Comparison of ENCODE assay signal across 8 cellular contexts in the genomic region with DNA sequence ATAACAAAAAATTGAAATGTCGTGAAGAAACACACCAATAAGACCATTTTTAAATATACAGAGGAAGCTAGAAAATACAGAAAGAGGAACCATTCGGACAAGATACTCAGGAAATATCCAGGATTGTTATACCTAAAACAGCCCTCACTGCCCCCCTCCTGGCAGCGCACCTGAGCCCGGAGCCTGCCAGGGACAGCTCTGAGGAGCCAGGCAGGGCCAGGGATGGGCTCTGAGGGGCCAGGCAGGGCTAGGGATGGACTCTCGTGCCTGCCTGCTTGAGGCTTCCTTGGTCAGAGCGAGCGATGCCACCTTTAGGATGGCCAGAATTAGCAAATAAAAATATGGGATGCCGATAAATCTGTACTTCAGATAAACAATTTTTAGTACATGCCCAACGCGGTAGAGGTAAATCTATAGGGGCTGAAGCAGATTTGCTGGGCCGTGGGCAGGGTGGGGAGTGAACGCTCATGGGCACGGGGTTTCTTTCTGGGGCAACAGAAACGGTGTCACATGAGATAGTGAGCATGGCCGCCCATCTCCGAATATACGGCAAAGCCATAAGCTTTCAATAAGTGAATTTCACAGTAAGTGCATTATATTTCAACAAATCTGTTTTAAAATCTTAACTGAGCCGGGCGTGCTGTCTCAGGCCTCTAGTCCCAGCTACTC. TPM values are rescaled to one million over a fixed set of nuclear protein-coding genes. Genes with fewer than 3 reads are reported as not detected.
A peak's percentile ranks its signal among the peaks of the same experiment; 100 is the strongest.
DNase-seq lines count a peak whose midpoint lies in the region; ATAC-seq, FAIRE-seq and TF ChIP-seq lines count a peak whose summit lies in the region.

No MANE protein-coding gene starts in this region.

- ATAC-seq in activated CD8-positive, alpha-beta memory T cell treated with anti-CD3 and anti-CD28 coated beads, Interleukin-2, amount 10 ng/mL, durations not matched to agents 7 days and 5 days, result no peak

- no peaks in the 10 kb centered on the region for H3K27me3 Mint-ChIP-seq in activated CD8-positive, alpha-beta memory T cell treated with anti-CD3 and anti-CD28 coated beads, Interleukin-2, amount 10 ng/mL, durations not matched to agents 7 days and 5 days
- H3K27me3 Mint-ChIP-seq in activated naive CD8-positive, alpha-beta T cell, result no peaks in the 10 kb centered on the region

- TF ChIP-seq CTCF in kidney epithelial cell (IDR thresholded peaks at IDR 0.05; ENCODE audit: insufficient read depth, low read length, poor library complexity, severe bottlenecking), result no peak
- no peak for TF ChIP-seq CTCF in thyroid gland (IDR thresholded peaks at IDR 0.05)
- no peak for TF ChIP-seq CTCF in GM10248 (IDR thresholded peaks at IDR 0.05; ENCODE audit: control extremely low read depth, extremely low read depth, low read depth, missing control alignments)

- peaks cover 14 to 24% of the 10 kb centered on the region in 2 donors for H3K4me1 ChIP-seq in thyroid gland

- peak overlapping the region; percentile 75 for H3K4me3 Mint-ChIP-seq in activated CD8-positive, alpha-beta memory T cell treated with anti-CD3 and anti-CD28 coated beads, Interleukin-2, amount 10 ng/mL, durations not matched to agents 7 days and 5 days
- peak overlapping the region; percentile 74 for H3K4me3 Mint-ChIP-seq in activated naive CD8-positive, alpha-beta T cell

- H3K27me3 ChIP-seq in kidney epithelial cell (ENCODE audit: control insufficient read depth, insufficient read depth, low read length) (no peaks in the 10 kb centered on the region), thyroid gland (no peaks in the 10 kb centered on the region)

- no peaks in the 10 kb centered on the region for H3K36me3 ChIP-seq in kidney epithelial cell (ENCODE audit: control insufficient read depth, insufficient read depth, low read length)
- no peaks in the 10 kb centered on the region for H3K36me3 ChIP-seq in thyroid gland

- TF ChIP-seq POLR2A in thyroid gland (IDR thresholded peaks at IDR 0.05) (no peak), H54 (IDR thresholded peaks at IDR 0.05; ENCODE audit: low read depth, low read length) (no peak)

- peaks cover 2% of the 10 kb centered on the region for H3K36me3 Mint-ChIP-seq in activated CD8-positive, alpha-beta memory T cell treated with anti-CD3 and anti-CD28 coated beads, Interleukin-2, amount 10 ng/mL, durations not matched to agents 7 days and 5 days
- H3K36me3 Mint-ChIP-seq in activated naive CD8-positive, alpha-beta T cell, result no peaks in the 10 kb centered on the region

- CTCF ChIA-PET in activated CD8-positive, alpha-beta memory T cell treated with anti-CD3 and anti-CD28 coated beads, Interleukin-2, amount 10 ng/mL, durations not matched to agents 7 days and 5 days (lab: Charles Lee), result interaction anchor here (0.8 to 2.2 kb wide), 8 partner anchors 9 to 62 kb away, joined by 3 to 14 read pairs (median 5); a partner anchor contains a TSS
- CTCF ChIA-PET in GM10248 (lab: Yijun Ruan, JAX), result interaction anchor here (0.9 to 1.3 kb wide), 3 partner anchors 8 to 261 kb away, joined by 3 to 4 read pairs (median 4); a partner anchor contains a TSS

- H3K9me3 ChIP-seq in thyroid gland, result no peaks in the 10 kb centered on the region

- 90 to 91% methylated on average over 19 of the region's 19 CpGs for WGBS in thyroid gland, 2 donors

- H3K27ac Mint-ChIP-seq in activated CD8-positive, alpha-beta memory T cell treated with anti-CD3 and anti-CD28 coated beads, Interleukin-2, amount 10 ng/mL, durations not matched to agents 7 days and 5 days, result peak overlapping the region; percentile 59
- H3K27ac Mint-ChIP-seq in activated naive CD8-positive, alpha-beta T cell, result peak overlapping the region; percentile 67

- FAIRE-seq in H54 (lab: Jason Lieb, UNC), result no peak

- peak overlapping the region in 1 of 3 donors; percentile 97 for H3K27ac ChIP-seq in thyroid gland

- H3K4me3 ChIP-seq in kidney epithelial cell (ENCODE audit: low read depth, low read length) (peak overlapping the region; percentile 66), thyroid gland (replicated peaks in 1 of 3) (peak overlapping the region; percentile 31 to 83 (median 80))

- POLR2A ChIA-PET in GM10248 (lab: Yijun Ruan, JAX), result interaction anchor here (0.7 to 1.2 kb wide), 2 partner anchors 50 to 54 kb away, joined by 3 to 5 read pairs; no protein-coding TSS in a partner anchor

- no peaks in the 10 kb centered on the region for H3K9me3 Mint-ChIP-seq in activated CD8-positive, alpha-beta memory T cell treated with anti-CD3 and anti-CD28 coated beads, Interleukin-2, amount 10 ng/mL, durations not matched to agents 7 days and 5 days (ENCODE audit: low read depth)
- H3K9me3 Mint-ChIP-seq in activated naive CD8-positive, alpha-beta T cell (ENCODE audit: low read depth), result no peaks in the 10 kb centered on the region

- DNase-seq in activated CD8-positive, alpha-beta memory T cell treated with anti-CD3 and anti-CD28 coated beads, Interleukin-2, amount 10 ng/mL, durations not matched to agents 7 days and 5 days, result no peak
- DNase-seq in activated CD8-positive, alpha-beta memory T cell treated with anti-CD3 and anti-CD28 coated beads, Interleukin-2, amount 50 U/mL, for 48 hours, result no peak
- DNase-seq in kidney epithelial cell (ENCODE audit: low read depth), result no peak
- DNase-seq in thyroid gland, result no peak
- DNase-seq in GM10248 (ENCODE audit: extremely low spot score), result no peak
- no peak for DNase-seq in H54 (ENCODE audit: insufficient read length, low spot score)
- DNase-seq in iPS-NIHi7 (ENCODE audit: extremely low spot score), result no peak

- intact Hi-C loops in thyroid gland (cut with DNase I), result no loop called here

- H3K4me1 Mint-ChIP-seq in activated CD8-positive, alpha-beta memory T cell treated with anti-CD3 and anti-CD28 coated beads, Interleukin-2, amount 10 ng/mL, durations not matched to agents 7 days and 5 days, result peaks cover 36% of the 10 kb centered on the region
- peaks cover 32% of the 10 kb centered on the region for H3K4me1 Mint-ChIP-seq in activated naive CD8-positive, alpha-beta T cell (ENCODE audit: low read depth)

RNA-seq across cellular contexts. Expression of a gene that starts 18.2 kb away (rescaled TPM):
- 100 to 1,000 TPM; 120 to 139 TPM for total RNA-seq in activated CD8-positive, alpha-beta memory T cell treated with anti-CD3 and anti-CD28 coated beads, Interleukin-2, amount 10 ng/mL, durations not matched to agents 7 days and 5 days
- total RNA-seq in kidney epithelial cell (55.1 and 61.7 TPM in 2 replicates), thyroid gland (10 to 100 TPM; 47.3 to 91.2 (median 88.7) TPM)

RNA-seq across cellular contexts. Expression of a gene that starts 25.7 kb away (rescaled TPM):
- 100 to 1,000 TPM; 307 to 417 TPM for total RNA-seq in activated CD8-positive, alpha-beta memory T cell treated with anti-CD3 and anti-CD28 coated beads, Interleukin-2, amount 10 ng/mL, durations not matched to agents 7 days and 5 days
- total RNA-seq in kidney epithelial cell (0.21 TPM in 1 of 2 replicates, not detected in the other), thyroid gland (1 to 10 TPM in 2 of 4 donors, under 1 TPM in 1, not detected in 1; 0.45 to 3.0 (median 2.5) TPM)

RNA-seq across cellular contexts. Expression of a gene that starts 41.9 kb away (rescaled TPM):
- total RNA-seq in activated CD8-positive, alpha-beta memory T cell treated with anti-CD3 and anti-CD28 coated beads, Interleukin-2, amount 10 ng/mL, durations not matched to agents 7 days and 5 days, result 1 to 10 TPM in 1 of 2 experiments, under 1 TPM in 1; 0.68 to 2.7 TPM
- 0.07 TPM in 1 of 2 replicates, not detected in the other for total RNA-seq in kidney epithelial cell
- 10 to 100 TPM in 1 of 4 donors, 1 to 10 TPM in 3; 4.1 to 15.3 (median 5.1) TPM for total RNA-seq in thyroid gland

Comparison
In these comparisons a context has a peak if more than half of its experiments do, and no peak if none do; other contexts are left out.
1. RNA of a gene that starts 25.7 kb away (total RNA-seq): 307 to 417 TPM in activated CD8-positive, alpha-beta memory T cell treated with anti-CD3 and anti-CD28 coated beads, Interleukin-2, amount 10 ng/mL, durations not matched to agents 7 days and 5 days; 0.45 to 3.0 TPM in thyroid gland and 0.21 TPM in kidney epithelial cell; every median in the first group is over 10 times any median in the second.